Comparison of ENCODE assay signal across 23 cellular contexts in the genomic region with DNA sequence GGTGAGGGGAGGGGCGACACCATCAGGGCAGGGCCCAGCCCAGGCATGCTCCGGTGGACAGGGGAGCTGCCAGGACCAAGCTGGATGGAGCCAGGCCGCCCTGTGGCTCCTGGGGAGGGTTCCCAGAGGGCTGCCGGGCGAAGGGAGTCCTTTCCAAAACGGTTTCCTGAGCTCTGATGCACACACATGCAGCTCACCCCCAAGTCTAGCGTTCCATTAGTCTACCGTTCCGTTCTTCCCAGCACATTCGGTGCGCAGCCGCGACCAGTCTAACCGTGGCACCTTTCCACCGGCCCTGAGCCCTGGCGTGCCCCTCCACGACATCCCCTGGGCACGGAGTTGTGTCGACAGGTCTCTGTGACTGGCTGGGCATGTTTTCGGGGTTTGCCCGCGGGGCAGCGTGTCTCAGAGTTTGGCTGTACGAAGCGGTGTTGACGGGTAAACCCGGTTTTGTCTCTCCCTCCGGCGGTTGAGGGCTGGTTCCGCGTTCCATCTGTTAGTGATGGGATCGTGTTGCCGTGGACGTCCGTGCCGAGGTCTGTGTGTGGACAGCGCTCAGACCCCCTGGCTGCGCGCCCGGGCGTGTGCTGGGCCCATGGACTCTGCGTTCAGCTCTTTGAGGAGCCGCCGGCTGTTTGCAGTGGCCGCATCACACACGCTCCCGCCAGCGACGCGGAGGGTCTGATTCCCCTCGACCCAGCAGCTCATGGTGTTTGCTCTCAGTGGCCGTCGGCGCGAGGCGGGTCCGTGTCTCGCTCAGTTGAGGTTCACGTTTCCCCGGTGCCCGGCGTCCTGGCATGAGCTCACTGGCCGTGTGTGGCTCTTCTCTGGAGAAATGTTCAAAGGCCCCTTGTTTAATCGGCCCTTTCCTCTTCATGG.
DNase-seq lines count a peak whose midpoint lies in the region; ATAC-seq, FAIRE-seq and TF ChIP-seq lines count a peak whose summit lies in the region.
"Had no signal": no experiment of that assay in that cellular context is flagged by ENCODE, and none has a peak within 500 bp of the region (broad histone marks: within the 10 kb centered on the region; RNA-seq: fewer than 3 reads in every experiment).

No MANE protein-coding gene starts in this region.

- H2AFZ ChIP-seq in keratinocyte (ENCODE audit: control insufficient read depth, low read length): peak overlapping the region; percentile 30
- no peak overlapping the region for H2AFZ ChIP-seq in mesenchymal stem cell (ENCODE audit: low read depth, low read length)

- no peak overlapping the region for H3K27ac Mint-ChIP-seq in MCF 10A (ENCODE audit: low read depth, unreplicated experiment)
- H3K27ac Mint-ChIP-seq in neural crest cell (ENCODE audit: unreplicated experiment): peak overlapping the region; percentile 27
- H3K27ac Mint-ChIP-seq in activated T-helper 1 cell treated with anti-CD3 and anti-CD28 coated beads, Interleukin-12 subunit alpha, Interleukin-12 subunit beta, Interleukin-2, Interleukin-4 antibody, amounts not matched to agents 30 ng/mL and 10 ng/mL and 1 ng/mL, durations not matched to agents 14 hours and 24 hours and 36 hours: no peak overlapping the region
- H3K27ac Mint-ChIP-seq: CD4-positive, alpha-beta T cell had no signal

- H3K9me3 Mint-ChIP-seq in MCF 10A (ENCODE audit: unreplicated experiment) (no peaks in the 10 kb centered on the region), neural crest cell (no peaks in the 10 kb centered on the region)
- no peaks in the 10 kb centered on the region for H3K9me3 Mint-ChIP-seq in activated T-helper 1 cell treated with anti-CD3 and anti-CD28 coated beads, Interleukin-12 subunit alpha, Interleukin-12 subunit beta, Interleukin-2, Interleukin-4 antibody, amounts not matched to agents 30 ng/mL and 10 ng/mL and 1 ng/mL, durations not matched to agents 14 hours and 24 hours and 36 hours
- H3K9me3 Mint-ChIP-seq: CD4-positive, alpha-beta T cell had no signal

- H3K4me1 ChIP-seq in keratinocyte (ENCODE audit: control insufficient read depth, extremely low read depth, insufficient read depth, low read length): no peaks in the 10 kb centered on the region
- H3K4me1 ChIP-seq in mesenchymal stem cell (ENCODE audit: control insufficient read depth, insufficient read depth, low read depth, low read length): no peaks in the 10 kb centered on the region
- H3K4me1 ChIP-seq: Caco-2 had no signal

- intact Hi-C loops in MCF 10A (cut with micrococcal nuclease): no loop called here
- intact Hi-C loops in activated T-helper 1 cell treated with anti-CD3 and anti-CD28 coated beads, Interleukin-12 subunit alpha, Interleukin-12 subunit beta, Interleukin-2, Interleukin-4 antibody, amounts not matched to agents 30 ng/mL and 10 ng/mL and 1 ng/mL, durations not matched to agents 14 hours and 24 hours and 36 hours (cut with micrococcal nuclease): no loop called here

- WGBS in mesenchymal stem cell: 93% methylated on average over 63 of the region's 64 CpGs

- no peak for ATAC-seq in HG03045 (IDR thresholded peaks at IDR 0.05; ENCODE audit: unreplicated experiment)
- ATAC-seq: GM12878 had no signal

- no peak overlapping the region for H3K9ac ChIP-seq in keratinocyte (ENCODE audit: control insufficient read depth, extremely low read depth, insufficient read depth, low read length)
- H3K9ac ChIP-seq in mesenchymal stem cell (ENCODE audit: low read length): no peak overlapping the region
- H3K9ac ChIP-seq: KMS-11 had no signal

- no peak overlapping the region for H3K4ac ChIP-seq in mesenchymal stem cell (ENCODE audit: low read depth in 1 of 2, low read length in 2 of 2)

- peak; percentile 33 to 96 for DNase-seq in T47D (ENCODE audit: low read depth in 1 of 2, low spot score in 1 of 2)
- DNase-seq in MCF 10A (ENCODE audit: unreplicated experiment): no peak
- peak; percentile 13 for DNase-seq in keratinocyte (ENCODE audit: low read depth, low spot score)
- no peak for DNase-seq in neural crest cell (ENCODE audit: low read depth, low spot score)
- DNase-seq in urothelium cell line (ENCODE audit: low spot score): no peak
- DNase-seq in mesenchymal stem cell: no peak
- no peak for DNase-seq in activated T-helper 1 cell treated with anti-CD3 and anti-CD28 coated beads, Interleukin-12 subunit alpha, Interleukin-12 subunit beta, Interleukin-2, Interleukin-4 antibody, amounts not matched to agents 30 ng/mL and 10 ng/mL and 1 ng/mL, durations not matched to agents 14 hours and 24 hours and 36 hours (ENCODE audit: low spot score)
- DNase-seq: Caco-2; CD4-positive, alpha-beta T cell; GDM1; MG63; NCI-H1048; NCI-H1436; NCI-H2029; NCI-H345; NCI-H524 treated with DMSO at 0.1 percent for 48 hours; SHP77 had no signal

- TF ChIP-seq CTCF in MCF 10A (IDR thresholded peaks at IDR 0.05; ENCODE audit: unreplicated experiment): no peak
- TF ChIP-seq CTCF in keratinocyte (optimal IDR thresholded peaks at IDR 0.05 in 1 of 3, IDR thresholded peaks at IDR 0.05 in 1 of 3, conservative IDR thresholded peaks at IDR 0.05 in 1 of 3; ENCODE audit: extremely low read depth in 1 of 3, insufficient read depth in 2 of 3, low read length in 3 of 3): no peak
- TF ChIP-seq CTCF in neural crest cell (conservative IDR thresholded peaks at IDR 0.05): no peak

- POLR2A ChIA-PET in MCF 10A (lab: Yijun Ruan, JAX): no interaction called here

- no peaks in the 10 kb centered on the region for H3K9me1 ChIP-seq in keratinocyte (ENCODE audit: control insufficient read depth, extremely low read depth, insufficient read depth, low read length)

- no peaks in the 10 kb centered on the region for H3K36me3 Mint-ChIP-seq in MCF 10A (ENCODE audit: insufficient read depth, unreplicated experiment)
- H3K36me3 Mint-ChIP-seq in neural crest cell (ENCODE audit: low read depth): no peaks in the 10 kb centered on the region
- no peaks in the 10 kb centered on the region for H3K36me3 Mint-ChIP-seq in activated T-helper 1 cell treated with anti-CD3 and anti-CD28 coated beads, Interleukin-12 subunit alpha, Interleukin-12 subunit beta, Interleukin-2, Interleukin-4 antibody, amounts not matched to agents 30 ng/mL and 10 ng/mL and 1 ng/mL, durations not matched to agents 14 hours and 24 hours and 36 hours (ENCODE audit: low read depth)

- CTCF ChIA-PET in MCF 10A (lab: Yijun Ruan, JAX): interaction anchor here (0.6 kb wide), 1 partner anchor 56 kb away, joined by 3 read pairs; no protein-coding TSS in a partner anchor

- no peaks in the 10 kb centered on the region for H3K79me1 ChIP-seq in mesenchymal stem cell (replicated peaks; ENCODE audit: low read length, poor library complexity, severe bottlenecking)

- no peaks in the 10 kb centered on the region for H4K20me1 ChIP-seq in keratinocyte (ENCODE audit: control insufficient read depth, extremely low read depth, insufficient read depth, low read length)

- H3K27ac ChIP-seq in keratinocyte (ENCODE audit: control insufficient read depth, insufficient read depth, low read length) (no peak overlapping the region), mesenchymal stem cell (ENCODE audit: low read length, poor library complexity, severe bottlenecking) (no peak overlapping the region)
- H3K27ac ChIP-seq: 22Rv1, KMS-11 had no signal

- no peak overlapping the region for H2BK12ac ChIP-seq in mesenchymal stem cell (ENCODE audit: low read length in 2 of 2)

- H3K4me2 ChIP-seq in keratinocyte (ENCODE audit: control insufficient read depth, extremely low read depth, insufficient read depth, low read depth, low read length) (peak overlapping the region; percentile 69), mesenchymal stem cell (ENCODE audit: low read length, poor library complexity, severe bottlenecking) (no peak overlapping the region)
- H3K4me2 ChIP-seq: KMS-11 had no signal

- no TSS peak for BruUV-seq in MCF 10A (replicated peaks; lab: Mats Ljungman, UMichigan)

- H3K27me3 Mint-ChIP-seq in MCF 10A (ENCODE audit: insufficient read depth, unreplicated experiment) (peaks cover 55% of the 10 kb centered on the region), neural crest cell (ENCODE audit: low read depth) (peaks cover 4% of the 10 kb centered on the region)
- H3K27me3 Mint-ChIP-seq in activated T-helper 1 cell treated with anti-CD3 and anti-CD28 coated beads, Interleukin-12 subunit alpha, Interleukin-12 subunit beta, Interleukin-2, Interleukin-4 antibody, amounts not matched to agents 30 ng/mL and 10 ng/mL and 1 ng/mL, durations not matched to agents 14 hours and 24 hours and 36 hours (ENCODE audit: insufficient read depth): peaks cover 20% of the 10 kb centered on the region

- H3K36me3 ChIP-seq in keratinocyte (ENCODE audit: control insufficient read depth in 2 of 2, extremely low read depth in 1 of 2, insufficient read depth in 2 of 2, low read length in 2 of 2) (no peaks in the 10 kb centered on the region), mesenchymal stem cell (ENCODE audit: control insufficient read depth in 1 of 2, insufficient read depth in 2 of 2, low read depth in 1 of 2, low read length in 2 of 2) (no peaks in the 10 kb centered on the region)
- H3K36me3 ChIP-seq: MG63 had no signal

- H4K91ac ChIP-seq in mesenchymal stem cell (ENCODE audit: low read length): no peak overlapping the region

- H4K8ac ChIP-seq in mesenchymal stem cell (ENCODE audit: low read length): no peak overlapping the region

- no peak overlapping the region for H2BK5ac ChIP-seq in mesenchymal stem cell (ENCODE audit: low read depth, low read length, poor library complexity, severe bottlenecking)

- H3K4me1 Mint-ChIP-seq in MCF 10A (ENCODE audit: insufficient read depth, unreplicated experiment): no peaks in the 10 kb centered on the region
- peaks cover 9% of the 10 kb centered on the region for H3K4me1 Mint-ChIP-seq in neural crest cell
- peaks cover 4% of the 10 kb centered on the region for H3K4me1 Mint-ChIP-seq in activated T-helper 1 cell treated with anti-CD3 and anti-CD28 coated beads, Interleukin-12 subunit alpha, Interleukin-12 subunit beta, Interleukin-2, Interleukin-4 antibody, amounts not matched to agents 30 ng/mL and 10 ng/mL and 1 ng/mL, durations not matched to agents 14 hours and 24 hours and 36 hours (ENCODE audit: low read depth)

- dilution Hi-C loops in keratinocyte (cut with MboI; ENCODE audit: extremely low pct_ligation_motif_present, low sequenced_read_pairs): no loop called here

- H3K79me2 ChIP-seq in keratinocyte (ENCODE audit: control insufficient read depth, insufficient read depth, low read length): no peaks in the 10 kb centered on the region

- H3K4me3 ChIP-seq in keratinocyte (ENCODE audit: control insufficient read depth in 2 of 3, extremely low read depth in 1 of 3, insufficient read depth in 2 of 3, low read depth in 1 of 3, low read length in 3 of 3) (no peak overlapping the region), mesenchymal stem cell (ENCODE audit: insufficient read depth in 1 of 2, low read depth in 1 of 2, low read length in 2 of 2) (no peak overlapping the region)
- H3K4me3 ChIP-seq: GM12878, MG63 had no signal

- H3K9me3 ChIP-seq in keratinocyte (ENCODE audit: control insufficient read depth, low read depth, low read length): no peaks in the 10 kb centered on the region
- no peaks in the 10 kb centered on the region for H3K9me3 ChIP-seq in mesenchymal stem cell (ENCODE audit: control insufficient read depth, low read length)
- H3K9me3 ChIP-seq: Caco-2, MG63 had no signal

- H3K23ac ChIP-seq in mesenchymal stem cell (ENCODE audit: low read length in 2 of 2): no peak overlapping the region

- no peak overlapping the region for H2BK120ac ChIP-seq in mesenchymal stem cell (ENCODE audit: low read depth, low read length)

- H3K14ac ChIP-seq in mesenchymal stem cell (ENCODE audit: low read length in 2 of 2): peak overlapping the region in 1 of 2 experiments; percentile 55

- no peak overlapping the region for H3K18ac ChIP-seq in mesenchymal stem cell (ENCODE audit: low read depth in 1 of 2, low read length in 2 of 2)

- H3K27me3 ChIP-seq in keratinocyte (ENCODE audit: control insufficient read depth, extremely low read depth, insufficient read depth, low read length) (no peaks in the 10 kb centered on the region), mesenchymal stem cell (ENCODE audit: control insufficient read depth in 1 of 2, insufficient read depth in 1 of 2, low read length in 2 of 2) (peaks cover 0 to 42% of the 10 kb centered on the region in 2 experiments)

- no peak overlapping the region for H3K4me3 Mint-ChIP-seq in MCF 10A (ENCODE audit: unreplicated experiment)
- no peak overlapping the region for H3K4me3 Mint-ChIP-seq in neural crest cell
- no peak overlapping the region for H3K4me3 Mint-ChIP-seq in activated T-helper 1 cell treated with anti-CD3 and anti-CD28 coated beads, Interleukin-12 subunit alpha, Interleukin-12 subunit beta, Interleukin-2, Interleukin-4 antibody, amounts not matched to agents 30 ng/mL and 10 ng/mL and 1 ng/mL, durations not matched to agents 14 hours and 24 hours and 36 hours
- H3K4me3 Mint-ChIP-seq: CD4-positive, alpha-beta T cell had no signal

- in situ Hi-C loops in T47D (cut with HindIII; ENCODE audit: low pct_unique_long_range_greater_than_20kb, low sequenced_read_pairs): no loop called here

- FAIRE-seq in keratinocyte (lab: Jason Lieb, UNC): no peak
- peak; percentile 74 for FAIRE-seq in urothelium cell line (lab: Jason Lieb, UNC)
- FAIRE-seq: GM12878, GM19239, H54 had no signal

- H2BK15ac ChIP-seq in mesenchymal stem cell (ENCODE audit: low read depth, poor library complexity, severe bottlenecking): no peak overlapping the region

- no peak overlapping the region for H2AK5ac ChIP-seq in mesenchymal stem cell (ENCODE audit: low read length, severe bottlenecking)

Comparison
In these comparisons a context has a peak if more than half of its experiments do, and no peak if none do; other contexts are left out.
1. DNase-seq: peak in T47D (2 of 2) and keratinocyte (single experiment); none in MCF 10A (single experiment), neural crest cell (single experiment), urothelium cell line (single experiment), mesenchymal stem cell (single experiment) and activated T-helper 1 cell treated with anti-CD3 and anti-CD28 coated beads, Interleukin-12 subunit alpha, Interleukin-12 subunit beta, Interleukin-2, Interleukin-4 antibody, amounts not matched to agents 30 ng/mL and 10 ng/mL and 1 ng/mL, durations not matched to agents 14 hours and 24 hours and 36 hours (single experiment).